Comparison of ENCODE assay signal across 17 cellular contexts in the genomic region with DNA sequence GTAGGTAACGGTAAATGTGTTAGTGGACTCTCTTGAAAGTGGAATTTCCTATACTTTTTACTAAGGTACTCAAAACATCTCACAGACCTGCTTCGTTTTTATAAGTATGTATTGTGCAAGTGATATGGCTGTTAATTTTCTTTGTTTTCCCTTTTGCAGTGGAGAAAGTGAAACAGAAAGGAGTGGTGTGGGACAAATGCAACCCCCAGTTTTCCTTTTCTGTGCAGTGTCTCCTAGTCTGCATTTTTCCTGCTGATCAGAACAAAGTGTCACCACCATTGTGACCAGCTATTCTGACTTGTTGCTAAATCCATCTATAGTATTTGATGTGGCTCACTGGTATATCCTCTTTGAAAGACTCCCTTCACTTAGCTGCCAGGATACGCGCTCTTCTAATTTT.
DNase-seq lines count a peak whose midpoint lies in the region; ATAC-seq and TF ChIP-seq lines count a peak whose summit lies in the region.
"Had no signal": no experiment of that assay in that cellular context is flagged by ENCODE, and none has a peak within 500 bp of the region (broad histone marks: within the 10 kb centered on the region; RNA-seq: fewer than 3 reads in every experiment).

No MANE protein-coding gene starts in this region.

- no peaks in the 10 kb centered on the region for H3K27me3 Mint-ChIP-seq in activated T-cell treated with anti-CD3 and anti-CD28 coated beads, Interleukin-2, amount 50 U/mL, for 72 hours (ENCODE audit: low read depth)
- H3K27me3 Mint-ChIP-seq in activated T-cell treated with anti-CD3 and anti-CD28 coated beads, Interleukin-2, amount 50 U/mL, for 24 hours = no peaks in the 10 kb centered on the region
- no peaks in the 10 kb centered on the region for H3K27me3 Mint-ChIP-seq in activated naive CD4-positive, alpha-beta T cell treated with anti-CD3 and anti-CD28 coated beads for 36 hours (ENCODE audit: low read depth)
- H3K27me3 Mint-ChIP-seq: B cell had no signal

- no peaks in the 10 kb centered on the region for H3K79me2 ChIP-seq in Loucy (ENCODE audit: insufficient read depth, low read length)

- peaks cover 1 to 2% of the 10 kb centered on the region in 2 donors for H3K36me3 Mint-ChIP-seq in activated T-cell treated with anti-CD3 and anti-CD28 coated beads, Interleukin-2, amount 50 U/mL, for 72 hours (ENCODE audit: insufficient read depth in 2 of 2)
- peaks cover 13% of the 10 kb centered on the region for H3K36me3 Mint-ChIP-seq in activated T-cell treated with anti-CD3 and anti-CD28 coated beads, Interleukin-2, amount 50 U/mL, for 24 hours (ENCODE audit: low read depth)
- H3K36me3 Mint-ChIP-seq in activated naive CD4-positive, alpha-beta T cell treated with anti-CD3 and anti-CD28 coated beads for 36 hours (ENCODE audit: low read depth) = peaks cover 7% of the 10 kb centered on the region

- peak overlapping the region; percentile 10 for H3K27ac Mint-ChIP-seq in activated T-cell treated with anti-CD3 and anti-CD28 coated beads, Interleukin-2, amount 50 U/mL, for 72 hours
- H3K27ac Mint-ChIP-seq in activated T-cell treated with anti-CD3 and anti-CD28 coated beads, Interleukin-2, amount 50 U/mL, for 24 hours = no peak overlapping the region
- H3K27ac Mint-ChIP-seq in activated naive CD4-positive, alpha-beta T cell treated with anti-CD3 and anti-CD28 coated beads for 36 hours = no peak overlapping the region
- H3K27ac Mint-ChIP-seq: B cell; CD8-positive, alpha-beta T cell had no signal

- no peaks in the 10 kb centered on the region for H3K36me3 ChIP-seq in Loucy (ENCODE audit: insufficient read depth, low read length)
- H3K36me3 ChIP-seq in left ventricle myocardium inferior = peaks cover 3% of the 10 kb centered on the region
- H3K36me3 ChIP-seq: HAP-1 had no signal

- CTCF ChIA-PET in activated naive CD4-positive, alpha-beta T cell treated with anti-CD3 and anti-CD28 coated beads for 36 hours (lab: Charles Lee) = no interaction called here

- H3K9me3 ChIP-seq in Loucy (ENCODE audit: insufficient read depth, low read depth, low read length) (no peaks in the 10 kb centered on the region), left ventricle myocardium inferior (replicated peaks) (no peaks in the 10 kb centered on the region)
- H3K9me3 ChIP-seq: BLaER1 treated with 17β-estradiol and CSF1 and Interleukin-3, amounts not matched to agents 10 nM and 100 nM; HAP-1 had no signal

- H3K4me3 ChIP-seq in Loucy (ENCODE audit: low read length, poor library complexity, severe bottlenecking) = no peak overlapping the region
- no peak overlapping the region for H3K4me3 ChIP-seq in fibroblast of villous mesenchyme (ENCODE audit: low read depth, low read length)
- H3K4me3 ChIP-seq in left ventricle myocardium inferior = no peak overlapping the region
- H3K4me3 ChIP-seq: BLaER1 treated with 17β-estradiol and CSF1 and Interleukin-3, amounts not matched to agents 10 nM and 100 nM; GM12878; GM23248; HAP-1 had no signal

- no peaks in the 10 kb centered on the region for H3K9me3 Mint-ChIP-seq in activated T-cell treated with anti-CD3 and anti-CD28 coated beads, Interleukin-2, amount 50 U/mL, for 72 hours
- no peaks in the 10 kb centered on the region for H3K9me3 Mint-ChIP-seq in activated T-cell treated with anti-CD3 and anti-CD28 coated beads, Interleukin-2, amount 50 U/mL, for 24 hours
- no peaks in the 10 kb centered on the region for H3K9me3 Mint-ChIP-seq in activated naive CD4-positive, alpha-beta T cell treated with anti-CD3 and anti-CD28 coated beads for 36 hours
- H3K9me3 Mint-ChIP-seq: CD8-positive, alpha-beta T cell had no signal

- H3K9me2 ChIP-seq in Loucy (replicated peaks; ENCODE audit: low read depth, low read length) = no peaks in the 10 kb centered on the region

- 0 out of 2 replicates have a peak, but pooled peaks cover 2% of the 10 kb centered on the region for H3F3A ChIP-seq in Loucy (ENCODE audit: low read depth)

- H3K27ac ChIP-seq in left ventricle myocardium inferior (replicated peaks) = no peak overlapping the region
- H3K27ac ChIP-seq: BLaER1 treated with 17β-estradiol and CSF1 and Interleukin-3, amounts not matched to agents 10 nM and 100 nM; GM23248; HL-60 had no signal

- no peak for DNase-seq in activated T-cell treated with anti-CD3 and anti-CD28 coated beads, Interleukin-2, amount 50 U/mL, for 72 hours
- no peak for DNase-seq in activated T-cell treated with anti-CD3 and anti-CD28 coated beads, Interleukin-2, amount 50 U/mL, for 24 hours
- DNase-seq in fibroblast of villous mesenchyme (ENCODE audit: low read depth) (peak; percentile 26), left ventricle myocardium inferior (no peak), NCI-H2227 treated with DMSO at 0.1 percent for 48 hours (lab: John Stamatoyannopoulos, UW) (no peak)
- DNase-seq in activated naive CD4-positive, alpha-beta T cell treated with anti-CD3 and anti-CD28 coated beads for 36 hours = no peak
- DNase-seq: Calu3; CD8-positive, alpha-beta T cell; DMS79 treated with DMSO at 0.1 percent for 48 hours; EL; GM23248 had no signal

- H3K9ac ChIP-seq in Loucy (ENCODE audit: low read depth, low read length, poor library complexity, severe bottlenecking) = no peak overlapping the region
- H3K9ac ChIP-seq: BLaER1 treated with 17β-estradiol and CSF1 and Interleukin-3, amounts not matched to agents 10 nM and 100 nM; GM23248 had no signal

- ATAC-seq in activated T-cell treated with anti-CD3 and anti-CD28 coated beads, Interleukin-2, amount 50 U/mL, for 72 hours (replicated peaks in 1 of 2) = no peak
- ATAC-seq: CD8-positive, alpha-beta T cell; GM12878 had no signal

- H3K4me1 ChIP-seq in Loucy (ENCODE audit: insufficient read depth, low read length, poor library complexity, severe bottlenecking) (peaks cover 54% of the 10 kb centered on the region), left ventricle myocardium inferior (no peaks in the 10 kb centered on the region)

- no peaks in the 10 kb centered on the region for H3K4me1 Mint-ChIP-seq in activated T-cell treated with anti-CD3 and anti-CD28 coated beads, Interleukin-2, amount 50 U/mL, for 72 hours (ENCODE audit: low read depth)
- peaks cover 4% of the 10 kb centered on the region for H3K4me1 Mint-ChIP-seq in activated T-cell treated with anti-CD3 and anti-CD28 coated beads, Interleukin-2, amount 50 U/mL, for 24 hours (ENCODE audit: low read depth)
- no peaks in the 10 kb centered on the region for H3K4me1 Mint-ChIP-seq in activated naive CD4-positive, alpha-beta T cell treated with anti-CD3 and anti-CD28 coated beads for 36 hours (ENCODE audit: low read depth)
- H3K4me1 Mint-ChIP-seq: B cell had no signal

- H3K27me3 ChIP-seq in Loucy (ENCODE audit: insufficient read depth, low read length, poor library complexity, severe bottlenecking) (no peaks in the 10 kb centered on the region), left ventricle myocardium inferior (ENCODE audit: low read depth) (no peaks in the 10 kb centered on the region)
- H3K27me3 ChIP-seq: BLaER1 treated with 17β-estradiol and CSF1 and Interleukin-3, amounts not matched to agents 10 nM and 100 nM had no signal

- TF ChIP-seq CTCF in Loucy (conservative IDR thresholded peaks at IDR 0.05; ENCODE audit: low read length) = no peak
- TF ChIP-seq CTCF in fibroblast of villous mesenchyme (IDR thresholded peaks at IDR 0.05; ENCODE audit: insufficient read depth, low read depth, low read length) = no peak
- TF ChIP-seq CTCF in left ventricle myocardium inferior (IDR thresholded peaks at IDR 0.05; ENCODE audit: borderline replicate concordance) = no peak

- intact Hi-C loops in left ventricle myocardium inferior (cut with micrococcal nuclease) = no loop called here
- intact Hi-C loops in activated naive CD4-positive, alpha-beta T cell treated with anti-CD3 and anti-CD28 coated beads for 36 hours (cut with micrococcal nuclease) = no loop called here

- no peak overlapping the region for H2AFZ ChIP-seq in Loucy (ENCODE audit: low read length)
- H2AFZ ChIP-seq: GM23248 had no signal

- no peak overlapping the region for H3K4me3 Mint-ChIP-seq in activated T-cell treated with anti-CD3 and anti-CD28 coated beads, Interleukin-2, amount 50 U/mL, for 72 hours
- no peak overlapping the region for H3K4me3 Mint-ChIP-seq in activated T-cell treated with anti-CD3 and anti-CD28 coated beads, Interleukin-2, amount 50 U/mL, for 24 hours
- H3K4me3 Mint-ChIP-seq in activated naive CD4-positive, alpha-beta T cell treated with anti-CD3 and anti-CD28 coated beads for 36 hours = no peak overlapping the region
- H3K4me3 Mint-ChIP-seq: B cell; CD8-positive, alpha-beta T cell had no signal

- H4K20me1 ChIP-seq in Loucy (ENCODE audit: insufficient read depth, low read length, poor library complexity, severe bottlenecking) = no peaks in the 10 kb centered on the region

- peak overlapping the region; percentile 17 for H3K4me2 ChIP-seq in Loucy (ENCODE audit: low read depth, low read length, poor library complexity, severe bottlenecking)
